Comparison of ENCODE assay signal across 8 cellular contexts in genomic region chr1:150560986-150561829, GRCh38. TPM values are rescaled to one million over a fixed set of nuclear protein-coding genes. Genes with fewer than 3 reads are reported as not detected.
DNase-seq lines count a peak whose midpoint lies in the region; ATAC-seq and TF ChIP-seq lines count a peak whose summit lies in the region.

No MANE protein-coding gene starts in this region.

- H3K27me3 ChIP-seq in Karpas-422 (ENCODE audit: low read length) (no peaks in the 10 kb centered on the region), RWPE2 (ENCODE audit: insufficient read depth, poor library complexity, severe bottlenecking) (no peaks in the 10 kb centered on the region)

- TF ChIP-seq CTCF in AG09319 (IDR thresholded peaks at IDR 0.05; ENCODE audit: low read depth, low read length), result peak; percentile 89
- TF ChIP-seq CTCF in RWPE2 (IDR thresholded peaks at IDR 0.05; ENCODE audit: poor library complexity, severe bottlenecking), result peak; percentile 89
- TF ChIP-seq CTCF in fibroblast of villous mesenchyme (IDR thresholded peaks at IDR 0.05; ENCODE audit: insufficient read depth, low read depth, low read length), result peak; percentile 89
- TF ChIP-seq CTCF in neural crest cell (conservative IDR thresholded peaks at IDR 0.05), result peak; percentile 82

- peak overlapping the region; percentile 83 for H3K9ac ChIP-seq in Karpas-422 (ENCODE audit: low read length)

- peak; percentile 98 for DNase-seq in AG09319 (ENCODE audit: extremely low read depth, low read depth)
- peak; percentile 96 for DNase-seq in Karpas-422
- peak; percentile 97 for DNase-seq in RWPE2 (ENCODE audit: low spot score)
- DNase-seq in activated gamma-delta T cell treated with anti-CD3 and anti-CD28 coated beads, Interleukin-2, amount 50 U/mL, for 16 hours (ENCODE audit: low read depth), result peak; percentile 77
- DNase-seq in fibroblast of villous mesenchyme (ENCODE audit: low read depth), result peak; percentile 99
- DNase-seq in neural crest cell (ENCODE audit: low read depth, low spot score), result peak; percentile 87
- peak; percentile 87 to 91 for DNase-seq in stimulated activated naive CD8-positive, alpha-beta T cell treated with anti-CD3 and anti-CD28 coated beads, Interleukin-15, amount 100 ng/mL, for 72 hours

- H3K4me3 Mint-ChIP-seq in neural crest cell, result peak overlapping the region; percentile 91
- H3K4me3 Mint-ChIP-seq in stimulated activated naive CD8-positive, alpha-beta T cell treated with anti-CD3 and anti-CD28 coated beads, Interleukin-15, amount 100 ng/mL, for 72 hours, result peak overlapping the region; percentile 95 to 99

- no peaks in the 10 kb centered on the region for H3K36me3 ChIP-seq in Karpas-422 (ENCODE audit: insufficient read depth, low read length)
- H3K36me3 ChIP-seq in RWPE2 (ENCODE audit: low read depth), result peaks cover 13% of the 10 kb centered on the region

- H4K20me1 ChIP-seq in Karpas-422 (ENCODE audit: insufficient read depth, low read depth, low read length), result 0 out of 2 replicates have a peak, but pooled peaks cover 4% of the 10 kb centered on the region

- peaks cover 48% of the 10 kb centered on the region for H3K4me1 Mint-ChIP-seq in neural crest cell
- peaks cover 72% of the 10 kb centered on the region for H3K4me1 Mint-ChIP-seq in stimulated activated naive CD8-positive, alpha-beta T cell treated with anti-CD3 and anti-CD28 coated beads, Interleukin-15, amount 100 ng/mL, for 72 hours

- no peaks in the 10 kb centered on the region for H3K9me2 ChIP-seq in Karpas-422 (replicated peaks; ENCODE audit: insufficient read depth, low read length)

- H3K4me1 ChIP-seq in Karpas-422 (ENCODE audit: low read length), result peaks cover 63% of the 10 kb centered on the region
- peaks cover 34% of the 10 kb centered on the region for H3K4me1 ChIP-seq in RWPE2 (ENCODE audit: insufficient read depth, poor library complexity, severe bottlenecking)

- H3K79me2 ChIP-seq in Karpas-422 (ENCODE audit: low read length), result no peaks in the 10 kb centered on the region

- peak overlapping the region; percentile 99 for H3K27ac Mint-ChIP-seq in neural crest cell (ENCODE audit: unreplicated experiment)
- peak overlapping the region; percentile 99 to 100 for H3K27ac Mint-ChIP-seq in stimulated activated naive CD8-positive, alpha-beta T cell treated with anti-CD3 and anti-CD28 coated beads, Interleukin-15, amount 100 ng/mL, for 72 hours

- ATAC-seq in GM19043 (IDR thresholded peaks at IDR 0.05; ENCODE audit: low read depth, unreplicated experiment) (peak; percentile 29), RWPE2 (ENCODE audit: low read depth) (peak; percentile 79)
- ATAC-seq in stimulated activated naive CD8-positive, alpha-beta T cell treated with anti-CD3 and anti-CD28 coated beads, Interleukin-15, amount 100 ng/mL, for 72 hours, result peak; percentile 50

- H3K9me3 Mint-ChIP-seq in neural crest cell, result no peaks in the 10 kb centered on the region
- H3K9me3 Mint-ChIP-seq in stimulated activated naive CD8-positive, alpha-beta T cell treated with anti-CD3 and anti-CD28 coated beads, Interleukin-15, amount 100 ng/mL, for 72 hours, result no peaks in the 10 kb centered on the region

- no peaks in the 10 kb centered on the region for H3K27me3 Mint-ChIP-seq in neural crest cell (ENCODE audit: low read depth)
- no peaks in the 10 kb centered on the region for H3K27me3 Mint-ChIP-seq in stimulated activated naive CD8-positive, alpha-beta T cell treated with anti-CD3 and anti-CD28 coated beads, Interleukin-15, amount 100 ng/mL, for 72 hours

- H3K9me3 ChIP-seq in Karpas-422 (ENCODE audit: low read length) (no peaks in the 10 kb centered on the region), RWPE2 (ENCODE audit: severe bottlenecking) (no peaks in the 10 kb centered on the region)

- H3K4me3 ChIP-seq in Karpas-422 (ENCODE audit: low read length), result peak overlapping the region; percentile 76
- H3K4me3 ChIP-seq in RWPE2 (ENCODE audit: severe bottlenecking), result peak overlapping the region; percentile 41
- peak overlapping the region; percentile 70 for H3K4me3 ChIP-seq in fibroblast of villous mesenchyme (ENCODE audit: low read depth, low read length)

- no peaks in the 10 kb centered on the region for H3K36me3 Mint-ChIP-seq in neural crest cell (ENCODE audit: low read depth)

- peak overlapping the region; percentile 95 for H3K27ac ChIP-seq in Karpas-422 (ENCODE audit: low read length)
- peak overlapping the region; percentile 100 for H3K27ac ChIP-seq in RWPE2 (ENCODE audit: poor library complexity, severe bottlenecking)

- peak overlapping the region; percentile 39; the same call in 1 of the 2 replicates for H2AFZ ChIP-seq in Karpas-422 (ENCODE audit: low read length)

- H3K4me2 ChIP-seq in Karpas-422 (ENCODE audit: low read depth, low read length, poor library complexity, severe bottlenecking), result peak overlapping the region; percentile 95

RNA-seq across cellular contexts. Expression of gene ADAMTSL4, which starts 12.0 kb away (rescaled TPM):
- not detected in 2 replicates for total RNA-seq in Karpas-422 (2014; rRNA removed; shearing (Covaris generic); ENCODE audit: low replicate concordance)
- 2.9 and 8.6 TPM in 2 replicates for total RNA-seq in fibroblast of villous mesenchyme
- total RNA-seq in neural crest cell, result 0.32 and 0.44 TPM in 2 replicates

RNA-seq across cellular contexts. Expression of gene MCL1, which starts 18.2 kb away (rescaled TPM):
- total RNA-seq in Karpas-422 (2014; rRNA removed; shearing (Covaris generic); ENCODE audit: low replicate concordance), result 141 and 150 TPM in 2 replicates
- total RNA-seq in fibroblast of villous mesenchyme, result 218 and 272 TPM in 2 replicates
- 179 and 186 TPM in 2 replicates for total RNA-seq in neural crest cell

RNA-seq across cellular contexts. Expression of gene FALEC, which starts 45.7 kb away (rescaled TPM):
- total RNA-seq in Karpas-422 (2014; rRNA removed; shearing (Covaris generic); ENCODE audit: low replicate concordance), result 0.54 TPM in 1 of 2 replicates, not detected in the other
- total RNA-seq in fibroblast of villous mesenchyme, result 0.64 and 1.3 TPM in 2 replicates
- 1.2 and 1.3 TPM in 2 replicates for total RNA-seq in neural crest cell

RNA-seq across cellular contexts. Expression of gene ECM1, which starts 53.3 kb away (rescaled TPM):
- total RNA-seq in Karpas-422 (2014; rRNA removed; shearing (Covaris generic); ENCODE audit: low replicate concordance), result 2.2 and 7.2 TPM in 2 replicates
- 20.3 and 24.5 TPM in 2 replicates for total RNA-seq in fibroblast of villous mesenchyme
- 5.3 and 5.5 TPM in 2 replicates for total RNA-seq in neural crest cell

Comparison
In these comparisons a context has a peak if more than half of its experiments do, and no peak if none do; other contexts are left out.
1. Peak in every context shown above with its lines: DNase-seq, ATAC-seq, H3K4me3 ChIP-seq and H3K27ac ChIP-seq.
2. ATAC-seq: peak in every context shown above with its lines; median percentile 79 in RWPE2; 50 in stimulated activated naive CD8-positive, alpha-beta T cell treated with anti-CD3 and anti-CD28 coated beads, Interleukin-15, amount 100 ng/mL, for 72 hours; 29 in GM19043.